1 cellular context compared by ENCODE assay signal in the genomic region with DNA sequence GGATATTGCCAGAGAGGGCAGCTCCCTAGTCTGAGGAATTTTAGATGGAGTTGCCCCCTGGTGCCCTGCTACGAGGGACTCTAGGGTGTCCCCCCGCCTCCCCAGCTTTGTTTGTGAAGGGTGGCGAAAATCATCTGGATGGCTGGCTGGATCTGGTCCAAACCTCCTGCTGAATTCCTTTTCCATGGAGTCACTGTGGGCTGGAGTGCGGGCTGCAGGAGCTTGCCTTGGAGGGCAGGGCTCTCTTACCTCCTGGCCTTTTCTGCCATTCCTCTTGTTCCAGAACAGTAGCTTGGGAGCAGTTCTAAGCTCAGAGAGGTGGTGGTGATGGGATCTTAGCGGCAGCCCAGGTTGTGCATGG.
TF ChIP-seq lines count a peak whose summit lies in the region.

No MANE protein-coding gene starts in this region.

TF ChIP-seq in K562, 482 proteins besides CTCF, POLR2A, EP300 and RAD21:
- TF ChIP-seq HMG20B (CRISPR knock-in tag; IDR thresholded peaks at IDR 0.05) (no peak), USF1 (CRISPR knock-in tag; IDR thresholded peaks at IDR 0.05) (peak; percentile 15; the same call in 1 of the 2 replicates)
